Comparison of ENCODE assay signal across 29 cellular contexts in the genomic region with DNA sequence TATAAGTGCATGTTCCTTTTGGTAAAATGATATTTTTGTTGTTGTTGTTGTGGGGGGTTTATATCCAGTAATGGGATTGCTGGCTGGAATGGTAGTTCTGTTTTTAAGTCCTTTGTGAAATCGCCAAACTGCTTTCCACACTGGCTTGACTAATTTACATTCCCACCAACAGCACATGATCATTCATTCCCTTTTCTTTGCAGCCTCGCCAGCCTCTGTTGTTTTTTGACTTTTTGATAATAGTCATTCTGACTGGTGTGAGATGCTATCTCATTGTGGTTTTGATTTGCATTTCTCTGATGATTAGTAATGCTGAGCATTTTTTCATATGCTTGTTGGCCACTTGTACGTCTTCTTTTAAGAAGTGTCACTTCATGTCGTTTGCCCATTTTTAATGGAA.
"Had no signal": no experiment of that assay in that cellular context is flagged by ENCODE, and none has a peak within 500 bp of the region (broad histone marks: within the 10 kb centered on the region; RNA-seq: fewer than 3 reads in every experiment).

No MANE protein-coding gene starts in this region.

- H3K36me3 Mint-ChIP-seq: neural progenitor cell; stimulated activated memory B cell treated with anti-CD40 and anti-IgM and Interleukin-4, amounts not matched to agents 10 μg/mL and 1 μg/mL and 100 μg/mL, for 72 hours; type B pancreatic cell had no signal

- H3K4me1 ChIP-seq: neural progenitor cell, parathyroid adenoma, psoas muscle, right lobe of liver, sigmoid colon, suprapubic skin, testis, tibial artery, transverse colon, upper lobe of right lung, uterus had no signal

- H3K4me3 Mint-ChIP-seq: natural killer cell; nephron; neural progenitor cell; stimulated activated memory B cell treated with anti-CD40 and anti-IgM and Interleukin-4, amounts not matched to agents 10 μg/mL and 1 μg/mL and 100 μg/mL, for 72 hours; stimulated activated naive CD8-positive, alpha-beta T cell treated with anti-CD3 and anti-CD28 coated beads, Interleukin-15, amount 100 ng/mL, for 72 hours; type B pancreatic cell had no signal

- ATAC-seq: natural killer cell; psoas muscle; right cardiac atrium; right lobe of liver; stimulated activated memory B cell treated with anti-CD40 and anti-IgM and Interleukin-4, amounts not matched to agents 10 μg/mL and 1 μg/mL and 100 μg/mL, for 72 hours; stimulated activated naive CD8-positive, alpha-beta T cell treated with anti-CD3 and anti-CD28 coated beads, Interleukin-15, amount 100 ng/mL, for 72 hours; stimulated activated naive CD8-positive, alpha-beta T cell treated with anti-CD3 and anti-CD28 coated beads, Interleukin-15, Interleukin-2, amounts not matched to agents 100 U/mL and 50 U/mL, for 24 hours; upper lobe of right lung had no signal

- H3K9ac ChIP-seq: neural progenitor cell, parathyroid adenoma had no signal

- H2AFZ ChIP-seq: neural progenitor cell, parathyroid adenoma had no signal

- H3K9me3 ChIP-seq: ovary, psoas muscle, right lobe of liver, sigmoid colon, testis, transverse colon, upper lobe of right lung, uterus had no signal

- H3K27ac ChIP-seq: neural progenitor cell, ovary, parathyroid adenoma, psoas muscle, right lobe of liver, sigmoid colon, suprapubic skin, testis, tibial artery, transverse colon, upper lobe of right lung, uterus had no signal

- H3K27me3 Mint-ChIP-seq: progenitor cell of endocrine pancreas; stimulated activated memory B cell treated with anti-CD40 and anti-IgM and Interleukin-4, amounts not matched to agents 10 μg/mL and 1 μg/mL and 100 μg/mL, for 72 hours; stimulated activated naive CD8-positive, alpha-beta T cell treated with anti-CD3 and anti-CD28 coated beads, Interleukin-15, amount 100 ng/mL, for 72 hours; type B pancreatic cell had no signal

- FAIRE-seq: small intestine had no signal

- H3K27me3 ChIP-seq: neural progenitor cell, ovary, right lobe of liver, sigmoid colon, suprapubic skin, testis, tibial artery, transverse colon, upper lobe of right lung, uterus had no signal

- H3K36me3 ChIP-seq: neural progenitor cell, ovary, right lobe of liver, sigmoid colon, suprapubic skin, tibial artery, transverse colon, upper lobe of right lung, uterus had no signal

- H3K4me3 ChIP-seq: neural progenitor cell, ovary, psoas muscle, right lobe of liver, sigmoid colon, suprapubic skin, testis, tibial artery, transverse colon, upper lobe of right lung, uterus had no signal

- H3K79me2 ChIP-seq: parathyroid adenoma had no signal

- H3K27ac Mint-ChIP-seq: natural killer cell; nephron; neural progenitor cell; progenitor cell of endocrine pancreas; stimulated activated memory B cell treated with anti-CD40 and anti-IgM and Interleukin-4, amounts not matched to agents 10 μg/mL and 1 μg/mL and 100 μg/mL, for 72 hours; stimulated activated naive CD8-positive, alpha-beta T cell treated with anti-CD3 and anti-CD28 coated beads, Interleukin-15, amount 100 ng/mL, for 72 hours; type B pancreatic cell had no signal

- DNase-seq: natural killer cell; occipital lobe; ovary; posterior cingulate gyrus; psoas muscle; right cardiac atrium; right lobe of liver; sigmoid colon; small intestine; stimulated activated CD4-positive, alpha-beta T cell treated with anti-CD3 and anti-CD28 coated beads, Interleukin-15, amount 100 ng/mL, for 24 hours; stimulated activated CD4-positive, alpha-beta T cell treated with anti-CD3 and anti-CD28 coated beads, Interleukin-4, amount 100 ng/mL, for 1 hour; stimulated activated CD4-positive, alpha-beta T cell treated with anti-CD3 and anti-CD28 coated beads, Interleukin-4, amount 100 ng/mL, for 4 hours; stimulated activated CD8-positive, alpha-beta memory T cell treated with anti-CD3 and anti-CD28 coated beads, Interleukin-4, amount 100 ng/mL, for 48 hours; stimulated activated naive CD4-positive, alpha-beta T cell; stimulated activated naive CD8-positive, alpha-beta T cell treated with anti-CD3 and anti-CD28 coated beads, Interleukin-15, amount 100 ng/mL, for 72 hours; stimulated activated naive CD8-positive, alpha-beta T cell treated with anti-CD3 and anti-CD28 coated beads, Interleukin-15, Interleukin-2, amounts not matched to agents 100 U/mL and 50 U/mL, for 24 hours; substantia nigra; testis; tibial artery; transverse colon; upper lobe of right lung; uterus had no signal

- H3K4me2 ChIP-seq: neural progenitor cell had no signal

- H3K9me3 Mint-ChIP-seq: neural progenitor cell; stimulated activated naive CD8-positive, alpha-beta T cell treated with anti-CD3 and anti-CD28 coated beads, Interleukin-15, amount 100 ng/mL, for 72 hours had no signal

- H3K4me1 Mint-ChIP-seq: natural killer cell; nephron; neural progenitor cell; stimulated activated memory B cell treated with anti-CD40 and anti-IgM and Interleukin-4, amounts not matched to agents 10 μg/mL and 1 μg/mL and 100 μg/mL, for 72 hours; stimulated activated naive CD8-positive, alpha-beta T cell treated with anti-CD3 and anti-CD28 coated beads, Interleukin-15, amount 100 ng/mL, for 72 hours had no signal
